In the genomic region with DNA sequence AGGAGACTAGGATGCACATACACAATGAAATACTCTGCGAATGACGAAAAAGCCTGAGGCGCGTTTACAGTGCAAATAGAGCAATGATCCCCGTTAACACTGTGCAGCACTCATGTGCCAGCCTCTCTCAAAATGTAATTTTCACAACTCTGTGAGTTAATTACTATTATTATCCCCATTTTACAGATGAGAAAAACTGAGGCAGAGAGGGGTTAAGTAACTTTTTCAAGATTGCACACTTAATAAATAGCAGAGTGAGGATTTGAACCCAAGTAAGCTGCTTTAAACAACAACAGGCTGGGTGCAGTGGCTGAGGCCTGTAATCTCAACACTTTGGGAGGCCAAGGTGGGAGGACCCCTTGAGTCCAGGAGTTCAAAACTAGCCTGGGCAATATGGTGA, we compare ENCODE assay signal across 20 cellular contexts. TPM values are rescaled to one million over a fixed set of nuclear protein-coding genes. Genes with fewer than 3 reads are reported as not detected.
DNase-seq lines count a peak whose midpoint lies in the region; ATAC-seq, FAIRE-seq and TF ChIP-seq lines count a peak whose summit lies in the region.
"Had no signal": no experiment of that assay in that cellular context is flagged by ENCODE, and none has a peak within 500 bp of the region (broad histone marks: within the 10 kb centered on the region; RNA-seq: fewer than 3 reads in every experiment).

No MANE protein-coding gene starts in this region.

- no peak overlapping the region for H2BK15ac ChIP-seq in H1 (ENCODE audit: low read length)

- no peak overlapping the region; a peak in 1 of 4 replicates for H3K4me2 ChIP-seq in H1 (ENCODE audit: insufficient read depth in 1 of 2, low read depth in 2 of 2, low read length in 2 of 2)

- no peak overlapping the region for H3K18ac ChIP-seq in H1 (ENCODE audit: extremely low read depth, low read length)

- H3K27me3 Mint-ChIP-seq in WTC11 (ENCODE audit: low read depth): no peaks in the 10 kb centered on the region
- peaks cover 12% of the 10 kb centered on the region for H3K27me3 Mint-ChIP-seq in HFFc6 (ENCODE audit: insufficient read depth)

- no peak overlapping the region for H2BK12ac ChIP-seq in H1 (ENCODE audit: low read depth, low read length)

- 95% methylated on average over 5 of the region's 5 CpGs; no CpG with 5 or more reads in 1 of the 2 experiments for WGBS in H1 (ENCODE audit: extremely low coverage in 1 of 2, insufficient coverage in 1 of 2, insufficient read length in 1 of 2, insufficient replicate concordance in 2 of 2, low coverage in 1 of 2, low lambda C conversion rate in 2 of 2, missing lambda C conversion rate in 1 of 2), 2 experiments

- no peak for DNase-seq in WTC11 (ENCODE audit: low spot score)
- no peak for DNase-seq in H1 (ENCODE audit: low read depth in 1 of 2, low spot score in 2 of 2)
- no peak for DNase-seq in HFFc6
- DNase-seq: C1 segment of cervical spinal cord; Calu3; CD4-positive, alpha-beta memory T cell; COR-L47; DMS53; DMS79 treated with DMSO at 0.1 percent for 48 hours; GF-D8; GOT3; H7 had no signal

- H3K4me1 Mint-ChIP-seq in WTC11: peaks cover 31% of the 10 kb centered on the region
- peaks cover 14% of the 10 kb centered on the region for H3K4me1 Mint-ChIP-seq in HFFc6 (ENCODE audit: low read depth)

- no peaks in the 10 kb centered on the region for H4K20me1 ChIP-seq in H1 (replicated peaks in 1 of 2; ENCODE audit: control insufficient read depth in 1 of 2, insufficient read depth in 2 of 2, low read length in 2 of 2)

- no peak overlapping the region for H4K5ac ChIP-seq in H1 (ENCODE audit: insufficient read length, low read depth, low read length)

- CTCF ChIA-PET in WTC11 (lab: Charles Lee) (interaction anchor here (0.6 to 2.9 kb wide), 5 partner anchors 20 to 150 kb away, joined by 3 to 26 read pairs (median 4); no protein-coding TSS in a partner anchor), H1 (lab: Charles Lee; ENCODE audit: partially characterized antibody) (interaction anchor here (0.8 to 3.6 kb wide), 5 partner anchors 9 to 52 kb away, joined by 3 to 9 read pairs (median 5); no protein-coding TSS in a partner anchor)

- no peak for TF ChIP-seq CTCF in WTC11 (IDR thresholded peaks at IDR 0.05)
- TF ChIP-seq CTCF in H1 (IDR thresholded peaks at IDR 0.05; ENCODE audit: control extremely low read depth in 1 of 3, insufficient read depth in 1 of 3, low read depth in 1 of 3, low read length in 3 of 3): no peak
- no peak for TF ChIP-seq CTCF in HFFc6 (IDR thresholded peaks at IDR 0.05)

- H3K9me3 ChIP-seq in H1 (ENCODE audit: insufficient read depth in 2 of 2, low read depth in 1 of 2, low read length in 1 of 2): no peaks in the 10 kb centered on the region

- H3K36me3 Mint-ChIP-seq in WTC11 (no peaks in the 10 kb centered on the region), HFFc6 (ENCODE audit: low read depth) (0 out of 2 replicates have a peak, but pooled peaks cover 3% of the 10 kb centered on the region)
- H3K36me3 Mint-ChIP-seq: CD4-positive, alpha-beta memory T cell had no signal

- H2BK5ac ChIP-seq in H1 (ENCODE audit: low read depth, low read length): no peak overlapping the region

- H2AK5ac ChIP-seq in H1 (ENCODE audit: low read depth, low read length): no peak overlapping the region

- H3K9ac ChIP-seq in H1 (replicated peaks in 1 of 4; ENCODE audit: extremely low read depth in 1 of 4, low read depth in 3 of 4, low read length in 3 of 4): no peak overlapping the region

- H3K36me3 ChIP-seq in H1 (ENCODE audit: control insufficient read depth in 2 of 4, insufficient read depth in 4 of 4, low read length in 3 of 4): no peaks in the 10 kb centered on the region

- no peak overlapping the region for H3K4me3 ChIP-seq in H1 (ENCODE audit: extremely low read depth in 1 of 4, insufficient read depth in 2 of 4, low read depth in 3 of 4, low read length in 4 of 4)

- 0 out of 2 replicates have a peak overlapping the region, but pooled peaks have one; percentile 86 for H2BK20ac ChIP-seq in H1 (ENCODE audit: low read length)

- H2AFZ ChIP-seq in H1 (ENCODE audit: low read length): no peak overlapping the region

- no peak overlapping the region for H3K14ac ChIP-seq in H1 (ENCODE audit: insufficient read length)

- H3K23ac ChIP-seq in H1 (ENCODE audit: insufficient read length): no peak overlapping the region

- H3K27me3 ChIP-seq in H1 (replicated peaks in 1 of 4; ENCODE audit: control insufficient read depth in 3 of 4, extremely low read depth in 1 of 4, insufficient read depth in 3 of 4, low read length in 3 of 4): no peaks in the 10 kb centered on the region

- ATAC-seq in WTC11 (no peak), GM21515 (IDR thresholded peaks at IDR 0.05; ENCODE audit: unreplicated experiment) (no peak)
- ATAC-seq: HCT116 had no signal

- H3K4me3 Mint-ChIP-seq in WTC11 (no peak overlapping the region), HFFc6 (no peak overlapping the region)
- H3K4me3 Mint-ChIP-seq: CD4-positive, alpha-beta memory T cell had no signal

- H2BK120ac ChIP-seq in H1 (replicated peaks; ENCODE audit: low read depth, low read length): no peak overlapping the region

- peaks cover 3% of the 10 kb centered on the region; the same call in 1 of the 2 replicates for H3K23me2 ChIP-seq in H1 (ENCODE audit: low read depth, low read length)

- H3K56ac ChIP-seq in H1 (replicated peaks; ENCODE audit: insufficient read length, low read depth, low read length): no peak overlapping the region

- POLR2A ChIA-PET in WTC11 (lab: Charles Lee): no interaction called here
- POLR2A ChIA-PET in H1 (lab: Charles Lee; ENCODE audit: partially characterized antibody): interaction anchor here (0.8 to 1.7 kb wide), 5 partner anchors 12 to 158 kb away, joined by 3 to 7 read pairs (median 4); a partner anchor contains a TSS

- H4K91ac ChIP-seq in H1 (replicated peaks; ENCODE audit: insufficient read length, low read length): no peak overlapping the region

- no peaks in the 10 kb centered on the region for H3K79me2 ChIP-seq in H1 (ENCODE audit: control insufficient read depth in 1 of 2, insufficient read depth in 2 of 2, low read length in 2 of 2)

- no peak for TF ChIP-seq POLR2A in H1 (IDR thresholded peaks at IDR 0.05; ENCODE audit: control extremely low read depth in 1 of 2, low read depth in 2 of 2, low read length in 2 of 2)

- no peak overlapping the region for H3K27ac Mint-ChIP-seq in WTC11
- no peak overlapping the region for H3K27ac Mint-ChIP-seq in HFFc6
- H3K27ac Mint-ChIP-seq: CD4-positive, alpha-beta memory T cell had no signal

- H3K9me3 Mint-ChIP-seq in WTC11 (peaks cover 2% of the 10 kb centered on the region; the same call in 1 of the 2 replicates), HFFc6 (no peaks in the 10 kb centered on the region)
- H3K9me3 Mint-ChIP-seq: CD4-positive, alpha-beta memory T cell had no signal

- no peak overlapping the region for H3K27ac ChIP-seq in H1 (ENCODE audit: low read depth, low read length)

- H3K4ac ChIP-seq in H1 (replicated peaks; ENCODE audit: insufficient read length, low read depth, low read length): no peak overlapping the region

- H3K79me1 ChIP-seq in H1 (ENCODE audit: low read depth, low read length): no peaks in the 10 kb centered on the region

- no peak for TF ChIP-seq RAD21 in H1 (IDR thresholded peaks at IDR 0.05 in 1 of 2, conservative IDR thresholded peaks at IDR 0.05 in 1 of 2; ENCODE audit: low read depth in 2 of 2, low read length in 2 of 2)

- no peak overlapping the region for H4K8ac ChIP-seq in H1 (ENCODE audit: extremely low read depth, insufficient read depth, low read length)

- H3K4me1 ChIP-seq in H1 (replicated peaks in 1 of 4; ENCODE audit: control insufficient read depth in 3 of 4, insufficient read depth in 4 of 4, low read length in 3 of 4): peaks cover 7 to 12% (median 9%) of the 10 kb centered on the region in 4 experiments

- TF ChIP-seq EP300 in H1 (IDR thresholded peaks at IDR 0.05; ENCODE audit: borderline replicate concordance in 1 of 2, low read depth in 2 of 2, low read length in 2 of 2): no peak

- no peak for FAIRE-seq in H1 (lab: Jason Lieb, UNC)
- FAIRE-seq: GM12891, GM18507 had no signal

RNA-seq across cellular contexts. Expression of a gene that starts 21.6 kb away (rescaled TPM):
- 4.6 to 7.3 TPM (median 7.1 TPM) in 3 replicates for total RNA-seq in WTC11 (2021)
- 2.8 and 3.3 TPM in 2 replicates for total RNA-seq in H1 (2021; fragmentation: NEBNext Ultra II Directional; extraction: Animal tissue kit (Norgen Biotek cat#: 25700))
- 1.4 and 1.9 TPM in 2 replicates for polyA plus RNA-seq in H1 (2011; rRNA removed)
- 2.3 TPM for polyA plus RNA-seq in H1 (2011; cell fraction: cytosol; rRNA removed)
- 3.6 TPM for polyA plus RNA-seq in H1 (2011; cell fraction: nucleus; rRNA removed)
- polyA plus RNA-seq in H1 (2012, experiment 1 of 2): 1.5 to 3.5 TPM (median 2.3 TPM) in 4 replicates
- polyA plus RNA-seq in H1 (2012, experiment 2 of 2): 1.3 TPM
- polyA plus RNA-seq in H1 (2013, experiment 1 of 2): 1.9 TPM
- 1.7 TPM for polyA plus RNA-seq in H1 (2013, experiment 2 of 2)
- polyA minus RNA-seq in H1 (2011; rRNA and poly(A)+ RNA removed): 1.7 and 2.9 TPM in 2 replicates
- 2.6 TPM for polyA minus RNA-seq in H1 (2011; cell fraction: cytosol; rRNA and poly(A)+ RNA removed)
- 3.4 TPM for polyA minus RNA-seq in H1 (2011; cell fraction: nucleus; rRNA and poly(A)+ RNA removed)
- not detected for total RNA-seq in HFFc6 (2021; fragmentation: NEBNext Ultra II Directional; extraction: Animal tissue kit (Norgen Biotek cat#: 25700))
- total RNA-seq: A172; CD4-positive, alpha-beta memory T cell had no signal
- polyA plus RNA-seq: CD4-positive, alpha-beta memory T cell had no signal

RNA-seq across cellular contexts. Expression of a gene that starts 26.2 kb away (rescaled TPM):
- total RNA-seq in WTC11 (2021): 0.44 to 0.87 TPM (median 0.68 TPM) in 3 replicates
- total RNA-seq in H1 (2021; fragmentation: NEBNext Ultra II Directional; extraction: Animal tissue kit (Norgen Biotek cat#: 25700)): 0.91 and 1.2 TPM in 2 replicates
- 0.97 and 1.6 TPM in 2 replicates for polyA plus RNA-seq in H1 (2011; rRNA removed)
- polyA plus RNA-seq in H1 (2011; cell fraction: cytosol; rRNA removed): 0.79 TPM
- 1.2 TPM for polyA plus RNA-seq in H1 (2011; cell fraction: nucleus; rRNA removed)
- polyA plus RNA-seq in H1 (2012, experiment 1 of 2): 0.30 to 0.62 TPM (median 0.58 TPM) in 4 replicates
- 0.77 TPM for polyA plus RNA-seq in H1 (2012, experiment 2 of 2)
- polyA plus RNA-seq in H1 (2013, experiment 1 of 2): 0.28 TPM
- 0.22 TPM for polyA plus RNA-seq in H1 (2013, experiment 2 of 2)
- 0.39 and 0.44 TPM in 2 replicates for polyA minus RNA-seq in H1 (2011; rRNA and poly(A)+ RNA removed)
- polyA minus RNA-seq in H1 (2011; cell fraction: cytosol; rRNA and poly(A)+ RNA removed): not detected
- polyA minus RNA-seq in H1 (2011; cell fraction: nucleus; rRNA and poly(A)+ RNA removed): 0.90 TPM
- total RNA-seq in HFFc6 (2021; fragmentation: NEBNext Ultra II Directional; extraction: Animal tissue kit (Norgen Biotek cat#: 25700)): not detected
- total RNA-seq: A172; A673; Calu3; CD4-positive, alpha-beta memory T cell; Daoy; G401 had no signal
- polyA plus RNA-seq: CD4-positive, alpha-beta memory T cell had no signal

RNA-seq across cellular contexts. Expression of a gene that starts 43.1 kb away (rescaled TPM):
- total RNA-seq in WTC11 (2021): 22.1 to 27.2 TPM (median 25.6 TPM) in 3 replicates
- 27.2 and 27.5 TPM in 2 replicates for total RNA-seq in H1 (2021; fragmentation: NEBNext Ultra II Directional; extraction: Animal tissue kit (Norgen Biotek cat#: 25700))
- polyA plus RNA-seq in H1 (2011; rRNA removed): 11.5 and 22.5 TPM in 2 replicates
- 13.7 TPM for polyA plus RNA-seq in H1 (2011; cell fraction: cytosol; rRNA removed)
- 62.5 TPM for polyA plus RNA-seq in H1 (2011; cell fraction: nucleus; rRNA removed)
- 13.1 to 20.2 TPM (median 19.2 TPM) in 4 replicates for polyA plus RNA-seq in H1 (2012, experiment 1 of 2)
- 21.5 TPM for polyA plus RNA-seq in H1 (2012, experiment 2 of 2)
- 6.5 TPM for polyA plus RNA-seq in H1 (2013, experiment 1 of 2)
- polyA plus RNA-seq in H1 (2013, experiment 2 of 2): 5.8 TPM
- polyA minus RNA-seq in H1 (2011; rRNA and poly(A)+ RNA removed): 8.1 and 13.0 TPM in 2 replicates
- polyA minus RNA-seq in H1 (2011; cell fraction: cytosol; rRNA and poly(A)+ RNA removed): 9.8 TPM
- 22.3 TPM for polyA minus RNA-seq in H1 (2011; cell fraction: nucleus; rRNA and poly(A)+ RNA removed)
- 10 to 100 TPM; 13.2 to 21.8 (median 19.3) TPM for total RNA-seq in HFFc6 (2021; fragmentation: NEBNext Ultra II Directional; extraction: Animal tissue kit (Norgen Biotek cat#: 25700))

RNA-seq across cellular contexts. Expression of a gene that starts 55.3 kb away (rescaled TPM):
- total RNA-seq in WTC11 (2021): 13.1 to 16.3 TPM (median 15.9 TPM) in 3 replicates
- 10.5 and 12.1 TPM in 2 replicates for total RNA-seq in H1 (2021; fragmentation: NEBNext Ultra II Directional; extraction: Animal tissue kit (Norgen Biotek cat#: 25700))
- polyA plus RNA-seq in H1 (2011; rRNA removed): 17.6 and 23.7 TPM in 2 replicates
- 19.2 TPM for polyA plus RNA-seq in H1 (2011; cell fraction: cytosol; rRNA removed)
- 14.9 TPM for polyA plus RNA-seq in H1 (2011; cell fraction: nucleus; rRNA removed)
- 5.0 to 14.1 TPM (median 11.5 TPM) in 4 replicates for polyA plus RNA-seq in H1 (2012, experiment 1 of 2)
- polyA plus RNA-seq in H1 (2012, experiment 2 of 2): 9.3 TPM
- 9.9 TPM for polyA plus RNA-seq in H1 (2013, experiment 1 of 2)
- 10.5 TPM for polyA plus RNA-seq in H1 (2013, experiment 2 of 2)
- polyA minus RNA-seq in H1 (2011; rRNA and poly(A)+ RNA removed): 3.1 and 3.4 TPM in 2 replicates
- polyA minus RNA-seq in H1 (2011; cell fraction: cytosol; rRNA and poly(A)+ RNA removed): 5.1 TPM
- 3.1 TPM for polyA minus RNA-seq in H1 (2011; cell fraction: nucleus; rRNA and poly(A)+ RNA removed)
- total RNA-seq in HFFc6 (2021; fragmentation: NEBNext Ultra II Directional; extraction: Animal tissue kit (Norgen Biotek cat#: 25700)): 10 to 100 TPM in 2 of 6 experiments, 1 to 10 TPM in 4; 5.2 to 17.8 (median 6.1) TPM
- total RNA-seq: Daoy, G401 had no signal
